ENCODE assay signal across 29 cellular contexts in the genomic region with DNA sequence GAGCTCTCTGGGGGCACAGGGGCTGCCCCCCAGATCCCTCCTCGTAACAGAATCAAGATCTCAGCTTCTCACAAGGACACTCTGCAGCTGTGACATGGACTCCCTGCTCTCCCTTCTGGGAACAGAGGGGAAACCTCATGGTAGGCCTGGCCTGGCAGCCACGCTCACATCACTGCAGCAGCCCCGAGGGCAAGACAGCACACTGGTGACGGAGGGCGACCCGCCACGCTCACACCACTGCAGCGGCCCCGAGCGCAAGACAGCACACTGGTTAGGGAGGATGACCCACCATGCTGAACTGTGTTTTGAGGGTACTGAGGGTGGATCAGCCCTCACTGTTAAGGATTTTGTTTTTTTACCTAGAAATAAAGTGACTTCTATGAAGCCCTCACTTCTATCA. TPM values are rescaled to one million over a fixed set of nuclear protein-coding genes. Genes with fewer than 3 reads are reported as not detected.
"Had no signal": no experiment of that assay in that cellular context is flagged by ENCODE, and none has a peak within 500 bp of the region (broad histone marks: within the 10 kb centered on the region; RNA-seq: fewer than 3 reads in every experiment).

No MANE protein-coding gene starts in this region.

- H3K27ac ChIP-seq: epithelial cell of prostate, esophagus muscularis mucosa, foreskin keratinocyte, gastroesophageal sphincter, heart right ventricle, prostate gland, sigmoid colon, stomach, thyroid gland had no signal

- H3K4me1 Mint-ChIP-seq: immature natural killer cell; memory B cell; natural killer cell; stimulated activated effector memory CD8-positive, alpha-beta T cell treated with anti-CD3 and anti-CD28 coated beads, Interleukin-12 subunit alpha, Interleukin-12 subunit beta, amount 100 ng/mL, for 72 hours had no signal

- DNase-seq: cerebellar nuclear complex; effector CD8-positive, alpha-beta T cell; endodermal cell; heart right ventricle; hypothalamus; immature natural killer cell; natural killer cell; sigmoid colon; stimulated activated CD4-positive, alpha-beta T cell treated with anti-CD3 and anti-CD28 coated beads, Interleukin-2, amount 100 ng/mL, for 24 hours; stimulated activated CD4-positive, alpha-beta T cell treated with anti-CD3 and anti-CD28 coated beads, Interleukin-4, amount 100 ng/mL, for 24 hours; stimulated activated naive CD4-positive, alpha-beta T cell treated with Interleukin-2 at 50 U/mL for 16 hours; stomach; thyroid gland; trophoblast cell had no signal

- H3K9me3 ChIP-seq: esophagus muscularis mucosa, gastroesophageal sphincter, heart right ventricle, prostate gland, sigmoid colon, stomach, thyroid gland had no signal

- H3K9me3 Mint-ChIP-seq: dendritic cell treated with granulocyte-macrophage colony-stimulating factor and Interleukin-4, amounts not matched to agents 40 ng/mL and 50 ng/mL, for 4 days; endodermal cell; immature natural killer cell; memory B cell; natural killer cell; neural crest cell; stimulated activated effector memory CD8-positive, alpha-beta T cell treated with anti-CD3 and anti-CD28 coated beads, Interleukin-12 subunit alpha, Interleukin-12 subunit beta, amount 100 ng/mL, for 72 hours had no signal

- H3K4me3 ChIP-seq: esophagus muscularis mucosa, gastroesophageal sphincter, heart right ventricle, lung, prostate gland, sigmoid colon, stomach, thyroid gland had no signal

- H3K27me3 ChIP-seq: foreskin keratinocyte, sigmoid colon, thyroid gland had no signal

- ATAC-seq: foreskin keratinocyte; gastroesophageal sphincter; heart right ventricle; natural killer cell; right cardiac atrium; stimulated activated effector memory CD8-positive, alpha-beta T cell treated with anti-CD3 and anti-CD28 coated beads, Interleukin-12 subunit alpha, Interleukin-12 subunit beta, amount 100 ng/mL, for 72 hours had no signal

- H3K36me3 Mint-ChIP-seq: immature natural killer cell; memory B cell; natural killer cell; stimulated activated effector memory CD8-positive, alpha-beta T cell treated with anti-CD3 and anti-CD28 coated beads, Interleukin-12 subunit alpha, Interleukin-12 subunit beta, amount 100 ng/mL, for 72 hours had no signal

- H3K4me3 Mint-ChIP-seq: dendritic cell treated with granulocyte-macrophage colony-stimulating factor and Interleukin-4, amounts not matched to agents 40 ng/mL and 50 ng/mL, for 4 days; endodermal cell; immature natural killer cell; memory B cell; natural killer cell; neural crest cell; stimulated activated effector memory CD8-positive, alpha-beta T cell treated with anti-CD3 and anti-CD28 coated beads, Interleukin-12 subunit alpha, Interleukin-12 subunit beta, amount 100 ng/mL, for 72 hours had no signal

- H3K36me3 ChIP-seq: esophagus muscularis mucosa, gastroesophageal sphincter, heart right ventricle, prostate gland, sigmoid colon, stomach, thyroid gland had no signal

- H3K27ac Mint-ChIP-seq: dendritic cell treated with granulocyte-macrophage colony-stimulating factor and Interleukin-4, amounts not matched to agents 40 ng/mL and 50 ng/mL, for 4 days; endodermal cell; immature natural killer cell; memory B cell; natural killer cell; stimulated activated effector memory CD8-positive, alpha-beta T cell treated with anti-CD3 and anti-CD28 coated beads, Interleukin-12 subunit alpha, Interleukin-12 subunit beta, amount 100 ng/mL, for 72 hours had no signal

- H3K4me1 ChIP-seq: esophagus muscularis mucosa, foreskin keratinocyte, gastroesophageal sphincter, heart right ventricle, prostate gland, sigmoid colon, stomach had no signal

RNA-seq across cellular contexts. Expression of a gene that starts 46.8 kb away (rescaled TPM):
- total RNA-seq: liver, mononuclear cell, natural killer cell had no signal
- polyA plus RNA-seq: fibroblast of lung, immature natural killer cell, keratinocyte, liver had no signal
